Comparison of ENCODE assay signal across 8 cellular contexts in genomic region chr5:50666261-50667078, GRCh38. TPM values are rescaled to one million over a fixed set of nuclear protein-coding genes. Genes with fewer than 3 reads are reported as not detected.
DNase-seq lines count a peak whose midpoint lies in the region; ATAC-seq, FAIRE-seq and TF ChIP-seq lines count a peak whose summit lies in the region.

A gene with protein sequence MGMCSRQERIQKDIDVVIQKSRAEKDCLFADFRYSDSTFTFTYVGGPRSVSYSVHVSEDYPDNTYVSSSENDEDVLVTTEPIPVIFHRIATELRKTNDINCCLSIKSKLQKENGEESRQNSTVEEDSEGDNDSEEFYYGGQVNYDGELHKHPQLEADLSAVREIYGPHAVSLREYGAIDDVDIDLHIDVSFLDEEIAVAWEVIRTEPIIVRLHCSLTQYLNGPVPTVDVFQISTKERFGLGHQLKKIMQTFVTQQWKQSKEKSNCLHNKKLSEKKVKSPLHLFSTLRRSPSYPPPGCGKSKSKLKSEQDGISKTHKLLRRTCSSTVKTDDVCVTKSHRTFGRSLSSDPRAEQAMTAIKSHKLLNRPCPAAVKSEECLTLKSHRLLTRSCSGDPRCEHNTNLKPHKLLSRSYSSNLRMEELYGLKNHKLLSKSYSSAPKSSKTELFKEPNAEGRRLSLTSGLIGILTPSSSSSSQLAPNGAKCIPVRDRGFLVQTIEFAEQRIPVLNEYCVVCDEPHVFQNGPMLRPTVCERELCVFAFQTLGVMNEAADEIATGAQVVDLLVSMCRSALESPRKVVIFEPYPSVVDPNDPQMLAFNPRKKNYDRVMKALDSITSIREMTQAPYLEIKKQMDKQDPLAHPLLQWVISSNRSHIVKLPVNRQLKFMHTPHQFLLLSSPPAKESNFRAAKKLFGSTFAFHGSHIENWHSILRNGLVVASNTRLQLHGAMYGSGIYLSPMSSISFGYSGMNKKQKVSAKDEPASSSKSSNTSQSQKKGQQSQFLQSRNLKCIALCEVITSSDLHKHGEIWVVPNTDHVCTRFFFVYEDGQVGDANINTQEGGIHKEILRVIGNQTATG (plus strand): TSS chr5:50666637. CDS start chr5:50667096, 459 bp downstream.

- H3K79me2 ChIP-seq in astrocyte (ENCODE audit: insufficient read depth, low read length): no peaks in the 10 kb centered on the region

- H2AFZ ChIP-seq in astrocyte (ENCODE audit: low read depth, low read length): peak within 1 kb of the TSS; percentile 76

- DNase-seq in BJ (ENCODE audit: low read depth) (no peak), HTR-8/SVneo (ENCODE audit: insufficient read length, low spot score) (peak; percentile 80), astrocyte (ENCODE audit: low read depth) (peak; percentile 14), iPS DF 6.9 (ENCODE audit: low read depth, low spot score) (no peak), sciatic nerve (ENCODE audit: low spot score) (peak; percentile 80), NCI-H1694 (lab: John Stamatoyannopoulos, UW) (no peak)

- CTCF ChIA-PET in BJ (lab: Yijun Ruan, JAX): interaction anchor here (0.7 kb wide), 1 partner anchor 84 kb away, joined by 3 read pairs; no protein-coding TSS in a partner anchor

- no peaks in the 10 kb centered on the region for H3K36me3 ChIP-seq in BJ (ENCODE audit: control insufficient read depth, insufficient read depth, low read length)
- no peaks in the 10 kb centered on the region for H3K36me3 ChIP-seq in astrocyte (ENCODE audit: insufficient read depth, low read length)
- no peaks in the 10 kb centered on the region for H3K36me3 ChIP-seq in iPS DF 6.9 (ENCODE audit: control insufficient read depth, insufficient read depth, low read length)

- peak within 1 kb of the TSS; percentile 88 for H3K9ac ChIP-seq in astrocyte (ENCODE audit: low read length)

- no peaks in the 10 kb centered on the region for H3K9me3 ChIP-seq in astrocyte (ENCODE audit: insufficient read depth, low read depth, low read length)
- H3K9me3 ChIP-seq in iPS DF 6.9 (ENCODE audit: control insufficient read depth, insufficient read depth, low read length): no peaks in the 10 kb centered on the region

- no peaks in the 10 kb centered on the region for H4K20me1 ChIP-seq in astrocyte (ENCODE audit: insufficient read depth, low read length)

- H3K27me3 ChIP-seq in BJ (ENCODE audit: control insufficient read depth, insufficient read depth, low read length) (no peaks in the 10 kb centered on the region; the same call in 1 of the 2 replicates), astrocyte (ENCODE audit: insufficient read depth, low read length) (no peaks in the 10 kb centered on the region), iPS DF 6.9 (ENCODE audit: control insufficient read depth, insufficient read depth, low read length) (no peaks in the 10 kb centered on the region)

- intact Hi-C loops in sciatic nerve (cut with DNase I): no loop called here

- WGBS in iPS DF 6.9 (ENCODE audit: insufficient coverage, insufficient read length): no CpG with 5 or more reads among the region's 70 CpGs

- H3K27ac ChIP-seq in astrocyte (ENCODE audit: low read depth, low read length) (peak within 1 kb of the TSS; percentile 61), iPS DF 6.9 (ENCODE audit: low read length) (no peak within 1 kb of the TSS)

- H3K4me1 Mint-ChIP-seq in T-helper 1 cell treated with Interleukin-12 subunit alpha and Interleukin-12 subunit beta and Interleukin-4 antibody, amounts not matched to agents 30 μg/mL and 1 μg/mL, for 36 hours (ENCODE audit: low read depth): peaks cover 40% of the 10 kb centered on the region
- peaks cover 8% of the 10 kb centered on the region for H3K4me1 Mint-ChIP-seq in astrocyte (ENCODE audit: low read depth, unreplicated experiment)

- no peaks in the 10 kb centered on the region for H3K27me3 Mint-ChIP-seq in T-helper 1 cell treated with Interleukin-12 subunit alpha and Interleukin-12 subunit beta and Interleukin-4 antibody, amounts not matched to agents 30 μg/mL and 1 μg/mL, for 36 hours (ENCODE audit: low read depth)
- no peaks in the 10 kb centered on the region for H3K27me3 Mint-ChIP-seq in astrocyte (ENCODE audit: low read depth, unreplicated experiment)

- ATAC-seq in GM19328 (IDR thresholded peaks at IDR 0.05; ENCODE audit: unreplicated experiment) (peak; percentile 42), sciatic nerve (peak; percentile 67)

- POLR2A ChIA-PET in BJ (lab: Charles Lee): no interaction called here

- peaks cover 22% of the 10 kb centered on the region for H3K36me3 Mint-ChIP-seq in T-helper 1 cell treated with Interleukin-12 subunit alpha and Interleukin-12 subunit beta and Interleukin-4 antibody, amounts not matched to agents 30 μg/mL and 1 μg/mL, for 36 hours (ENCODE audit: low read depth)
- no peaks in the 10 kb centered on the region for H3K36me3 Mint-ChIP-seq in astrocyte (ENCODE audit: low read depth, unreplicated experiment)

- TF ChIP-seq CTCF in BJ (IDR thresholded peaks at IDR 0.05; ENCODE audit: insufficient read depth, low read depth, low read length) (no peak), astrocyte (IDR thresholded peaks at IDR 0.05; ENCODE audit: insufficient read depth, low read depth, low read length) (no peak)

- H3K9me3 Mint-ChIP-seq in T-helper 1 cell treated with Interleukin-12 subunit alpha and Interleukin-12 subunit beta and Interleukin-4 antibody, amounts not matched to agents 30 μg/mL and 1 μg/mL, for 36 hours: no peaks in the 10 kb centered on the region
- no peaks in the 10 kb centered on the region for H3K9me3 Mint-ChIP-seq in astrocyte (ENCODE audit: unreplicated experiment)

- H3K4me3 Mint-ChIP-seq in T-helper 1 cell treated with Interleukin-12 subunit alpha and Interleukin-12 subunit beta and Interleukin-4 antibody, amounts not matched to agents 30 μg/mL and 1 μg/mL, for 36 hours: peak within 1 kb of the TSS; percentile 97
- H3K4me3 Mint-ChIP-seq in astrocyte (ENCODE audit: unreplicated experiment): peak within 1 kb of the TSS; percentile 99

- peak within 1 kb of the TSS; percentile 93 for H3K4me2 ChIP-seq in astrocyte (ENCODE audit: low read length)

- H3K27ac Mint-ChIP-seq in T-helper 1 cell treated with Interleukin-12 subunit alpha and Interleukin-12 subunit beta and Interleukin-4 antibody, amounts not matched to agents 30 μg/mL and 1 μg/mL, for 36 hours: peak within 1 kb of the TSS; percentile 98
- H3K27ac Mint-ChIP-seq in astrocyte (ENCODE audit: unreplicated experiment): peak within 1 kb of the TSS; percentile 86

- peak within 1 kb of the TSS; percentile 67 for H3K4me3 ChIP-seq in BJ (ENCODE audit: low read depth, low read length)
- peak within 1 kb of the TSS; percentile 83 for H3K4me3 ChIP-seq in astrocyte (ENCODE audit: insufficient read depth, low read depth, low read length)
- H3K4me3 ChIP-seq in iPS DF 6.9 (ENCODE audit: low read length): peak within 1 kb of the TSS; percentile 60; the same call in 1 of the 2 replicates

- FAIRE-seq in HTR-8/SVneo (lab: Jason Lieb, UNC) (peak; percentile 97), astrocyte (lab: Jason Lieb, UNC) (no peak)

- no peaks in the 10 kb centered on the region for H3K4me1 ChIP-seq in astrocyte (ENCODE audit: insufficient read depth, low read length)
- no peaks in the 10 kb centered on the region for H3K4me1 ChIP-seq in iPS DF 6.9 (ENCODE audit: control insufficient read depth, insufficient read depth, low read length)

RNA-seq across cellular contexts. Expression of the gene that starts here (rescaled TPM):
- 5.0 and 8.3 TPM in 2 replicates for polyA plus RNA-seq in BJ (2011; rRNA removed)
- polyA minus RNA-seq in BJ (2011; rRNA and poly(A)+ RNA removed): 8.3 and 11.2 TPM in 2 replicates
- total RNA-seq in astrocyte: 36.1 and 36.2 TPM in 2 replicates
- total RNA-seq in sciatic nerve: 30.4 TPM

Comparison
In these comparisons a context has a peak if more than half of its experiments do, and no peak if none do; other contexts are left out.
1. DNase-seq: peak in HTR-8/SVneo (single experiment), astrocyte (single experiment) and sciatic nerve (single experiment); none in BJ (single experiment), iPS DF 6.9 (single experiment) and NCI-H1694 (single experiment).
2. Peak in every context shown above with its lines, with median percentiles within 50 percentile points of each other: H3K4me3 ChIP-seq.